17 cellular contexts compared by ENCODE assay signal in genomic region chr2:161020437-161020836, GRCh38.
DNase-seq lines count a peak whose midpoint lies in the region; ATAC-seq and TF ChIP-seq lines count a peak whose summit lies in the region.
"Had no signal": no experiment of that assay in that cellular context is flagged by ENCODE, and none has a peak within 500 bp of the region (broad histone marks: within the 10 kb centered on the region; RNA-seq: fewer than 3 reads in every experiment).

No MANE protein-coding gene starts in this region.

- in situ Hi-C loops in Caki2 (cut with HindIII; ENCODE audit: low pct_unique_long_range_greater_than_20kb, low sequenced_read_pairs): no loop called here

- no peak for TF ChIP-seq CTCF in epithelial cell of proximal tubule (conservative IDR thresholded peaks at IDR 0.05; ENCODE audit: low read depth, low read length)

- DNase-seq in Caki2 (ENCODE audit: low read depth): peak; percentile 33
- peak; percentile 6 for DNase-seq in DMS53 treated with DMSO at 0.1 percent for 48 hours (lab: John Stamatoyannopoulos, UW; ENCODE audit: unreplicated experiment)
- DNase-seq in NCI-H345 (lab: John Stamatoyannopoulos, UW): peak; percentile 54
- peak; percentile 39 for DNase-seq in epithelial cell of proximal tubule (ENCODE audit: low read depth)
- no peak for DNase-seq in stimulated activated naive CD8-positive, alpha-beta T cell treated with anti-CD3 and anti-CD28 coated beads, Interleukin-15, Interleukin-2, amounts not matched to agents 100 U/mL and 50 U/mL, for 24 hours
- no peak for DNase-seq in putamen (ENCODE audit: low spot score)
- DNase-seq: CD8-positive, alpha-beta T cell; DMS 273 treated with DMSO at 0.1 percent for 48 hours; DND-41; EL; HCEC 1CT had no signal

- no peak overlapping the region for H3K4me3 ChIP-seq in epithelial cell of proximal tubule (ENCODE audit: low read depth, low read length)
- H3K4me3 ChIP-seq: BLaER1 treated with 17β-estradiol and CSF1 and Interleukin-3, amounts not matched to agents 10 nM and 100 nM; GM12878; GM23338; K562 had no signal

- ATAC-seq in stimulated activated naive CD8-positive, alpha-beta T cell treated with anti-CD3 and anti-CD28 coated beads, Interleukin-15, Interleukin-2, amounts not matched to agents 100 U/mL and 50 U/mL, for 24 hours: no peak
- ATAC-seq in GM21528 (IDR thresholded peaks at IDR 0.05; ENCODE audit: low FRiP score, unreplicated experiment) (no peak), HG02642 (IDR thresholded peaks at IDR 0.05; ENCODE audit: poor library complexity, unreplicated experiment) (no peak)
- ATAC-seq: CD8-positive, alpha-beta T cell; GM12878; GM23338; K562 had no signal

Comparison
In these comparisons a context has a peak if more than half of its experiments do, and no peak if none do; other contexts are left out.
1. DNase-seq: peak in Caki2 (single experiment), DMS53 treated with DMSO at 0.1 percent for 48 hours (single experiment), NCI-H345 (single experiment) and epithelial cell of proximal tubule (single experiment); none in stimulated activated naive CD8-positive, alpha-beta T cell treated with anti-CD3 and anti-CD28 coated beads, Interleukin-15, Interleukin-2, amounts not matched to agents 100 U/mL and 50 U/mL, for 24 hours (single experiment) and putamen (single experiment).